ENCODE assay signal across 15 cellular contexts in the genomic region with DNA sequence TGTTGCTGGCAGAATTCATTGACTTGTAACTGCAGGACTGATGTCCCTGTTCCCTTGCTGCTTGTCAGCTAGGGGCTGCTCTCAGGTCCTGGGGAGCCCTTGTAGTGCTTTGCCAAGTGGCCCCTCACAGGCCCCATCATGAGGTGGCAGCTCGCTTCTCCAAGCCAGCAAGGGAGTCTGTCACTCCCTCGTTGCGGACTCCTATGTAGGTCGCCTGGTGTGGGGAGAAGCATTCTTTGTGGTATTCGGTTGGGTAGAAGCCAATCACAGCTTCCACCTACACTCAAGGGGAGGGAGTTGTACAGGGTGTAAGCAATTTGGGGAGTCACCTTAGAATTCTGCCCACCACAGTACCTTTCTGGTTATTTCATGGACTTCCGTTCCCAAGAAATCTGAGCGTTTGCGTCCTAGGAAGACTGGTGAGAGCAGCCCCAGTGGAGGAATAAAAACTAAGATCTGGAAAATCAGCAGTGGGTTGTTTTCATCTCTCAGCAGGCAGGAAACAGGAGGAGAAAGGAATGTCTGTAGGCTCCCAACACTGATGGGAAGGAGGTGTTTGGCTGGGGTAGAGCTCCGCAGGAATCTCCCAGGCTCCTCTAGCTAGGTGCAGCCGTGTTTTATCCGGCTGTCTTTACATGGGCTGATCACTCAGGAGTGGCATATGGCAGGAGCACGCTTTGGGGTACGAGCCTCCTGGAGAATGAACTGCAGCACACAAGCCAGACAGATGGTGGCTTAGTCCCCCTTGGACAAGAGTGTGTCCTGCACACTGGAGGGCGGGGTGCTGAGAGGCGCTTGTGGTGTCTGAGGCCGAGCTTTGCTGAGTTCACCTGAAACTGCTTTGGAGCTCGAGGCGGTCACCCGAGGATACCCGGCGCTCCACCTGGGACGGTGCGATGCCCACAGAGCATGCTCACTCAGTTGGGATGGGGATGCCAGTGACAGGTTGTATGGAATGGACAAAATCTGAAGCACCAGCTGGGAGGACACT. TPM values are rescaled to one million over a fixed set of nuclear protein-coding genes. Genes with fewer than 3 reads are reported as not detected.
A peak's percentile ranks its signal among the peaks of the same experiment; 100 is the strongest.
DNase-seq lines count a peak whose midpoint lies in the region; ATAC-seq, FAIRE-seq and TF ChIP-seq lines count a peak whose summit lies in the region.
"Had no signal": no experiment of that assay in that cellular context is flagged by ENCODE, and none has a peak within 500 bp of the region (broad histone marks: within the 10 kb centered on the region; RNA-seq: fewer than 3 reads in every experiment).

No MANE protein-coding gene starts in this region.

- peaks cover 15% of the 10 kb centered on the region for H3K4me1 ChIP-seq in neural progenitor cell

- peaks cover 14% of the 10 kb centered on the region for H3F3A ChIP-seq in neural progenitor cell (ENCODE audit: low read depth)

- H3K27me3 Mint-ChIP-seq in T-helper 17 cell (no peaks in the 10 kb centered on the region), neural progenitor cell (ENCODE audit: insufficient read depth, low read depth) (peaks cover 2% of the 10 kb centered on the region)
- H3K27me3 Mint-ChIP-seq: dendritic cell treated with granulocyte-macrophage colony-stimulating factor and Interleukin-4, amounts not matched to agents 40 ng/mL and 50 ng/mL, for 4 days had no signal

- no peak for TF ChIP-seq POLR2A in GM12892 (IDR thresholded peaks at IDR 0.05; ENCODE audit: low read depth, low read length)

- H3K27ac ChIP-seq in neural progenitor cell (no peak overlapping the region), RWPE1 (no peak overlapping the region)
- H3K27ac ChIP-seq: transverse colon had no signal

- DNase-seq in D341Med (ENCODE audit: low spot score) (peak; percentile 67), T-helper 17 cell (peak in 2 of 3 donors; percentile 49 to 53), neural progenitor cell (ENCODE audit: low spot score) (no peak), RWPE1 (ENCODE audit: low spot score) (no peak), GM12892 (ENCODE audit: insufficient read length) (no peak), NCI-H748 (lab: John Stamatoyannopoulos, UW; ENCODE audit: unreplicated experiment) (no peak)
- DNase-seq in central memory CD4-positive, alpha-beta T cell, result peak; percentile 71
- DNase-seq: activated gamma-delta T cell, NCI-H1048, NCI-H510A treated with DMSO at 0.1 percent for 48 hours, sigmoid colon, transverse colon had no signal

- no peak for FAIRE-seq in GM12892 (lab: Jason Lieb, UNC)
- FAIRE-seq: islet of Langerhans had no signal

- H4K20me1 ChIP-seq in neural progenitor cell (ENCODE audit: low read depth), result no peaks in the 10 kb centered on the region

- no peaks in the 10 kb centered on the region for H3K9me3 ChIP-seq in T-helper 17 cell (ENCODE audit: control insufficient read depth, low read length, poor library complexity, severe bottlenecking)
- H3K9me3 ChIP-seq in neural progenitor cell (ENCODE audit: low read depth), result no peaks in the 10 kb centered on the region
- H3K9me3 ChIP-seq: sigmoid colon, transverse colon had no signal

- no peaks in the 10 kb centered on the region for H3K79me2 ChIP-seq in neural progenitor cell (ENCODE audit: low read depth)

- H3K4me1 Mint-ChIP-seq in T-helper 17 cell, result peaks cover 54% of the 10 kb centered on the region
- peaks cover 51% of the 10 kb centered on the region for H3K4me1 Mint-ChIP-seq in neural progenitor cell

- no peak overlapping the region for H3K4me2 ChIP-seq in neural progenitor cell

- no peaks in the 10 kb centered on the region for H3K36me3 Mint-ChIP-seq in T-helper 17 cell (ENCODE audit: low read depth)
- H3K36me3 Mint-ChIP-seq in neural progenitor cell, result no peaks in the 10 kb centered on the region

- H3K27me3 ChIP-seq in neural progenitor cell, result no peaks in the 10 kb centered on the region
- H3K27me3 ChIP-seq: sigmoid colon, transverse colon had no signal

- TF ChIP-seq CTCF in neural progenitor cell (IDR thresholded peaks at IDR 0.05) (no peak), RWPE1 (conservative IDR thresholded peaks at IDR 0.05; ENCODE audit: low read depth) (no peak)

- peaks cover 3% of the 10 kb centered on the region for H3K9me3 Mint-ChIP-seq in neural progenitor cell

- H3K4me3 Mint-ChIP-seq in T-helper 17 cell (peak overlapping the region; percentile 93), neural progenitor cell (no peak overlapping the region)
- H3K4me3 Mint-ChIP-seq: dendritic cell treated with granulocyte-macrophage colony-stimulating factor and Interleukin-4, amounts not matched to agents 40 ng/mL and 50 ng/mL, for 4 days had no signal

- H3K9ac ChIP-seq in neural progenitor cell, result no peak overlapping the region

- POLR2A ChIA-PET in RWPE1 (lab: Yijun Ruan, JAX; ENCODE audit: low non-redundant PET), result no interaction called here

- CTCF ChIA-PET in RWPE1 (lab: Yijun Ruan, JAX), result no interaction called here

- no peak overlapping the region for H2AFZ ChIP-seq in neural progenitor cell (replicated peaks)

- no peaks in the 10 kb centered on the region for H3K36me3 ChIP-seq in neural progenitor cell
- H3K36me3 ChIP-seq: transverse colon had no signal

- peak overlapping the region; percentile 99 for H3K27ac Mint-ChIP-seq in T-helper 17 cell
- peak overlapping the region; percentile 28 for H3K27ac Mint-ChIP-seq in neural progenitor cell
- H3K27ac Mint-ChIP-seq: dendritic cell treated with granulocyte-macrophage colony-stimulating factor and Interleukin-4, amounts not matched to agents 40 ng/mL and 50 ng/mL, for 4 days had no signal

- peak; percentile 90 for ATAC-seq in T-helper 17 cell
- no peak for ATAC-seq in GM18909 (IDR thresholded peaks at IDR 0.05; ENCODE audit: poor library complexity, unreplicated experiment)

- H3K4me3 ChIP-seq in neural progenitor cell, result no peak overlapping the region
- H3K4me3 ChIP-seq: sigmoid colon, transverse colon had no signal

RNA-seq across cellular contexts. Expression of gene LDLRAD4, which starts 58.3 kb away (rescaled TPM):
- total RNA-seq in T-helper 17 cell, result 100 to 1,000 TPM; 112 to 120 TPM
- total RNA-seq in neural progenitor cell (ENCODE audit: low replicate concordance), result 0.28 and 0.65 TPM in 2 replicates
- polyA plus RNA-seq in GM12892 (2012; ENCODE audit: missing spikeins), result 23.1 TPM

Comparison
In these comparisons a context has a peak if more than half of its experiments do, and no peak if none do; other contexts are left out.
1. DNase-seq: peak in D341Med (single experiment), T-helper 17 cell (2 of 3) and central memory CD4-positive, alpha-beta T cell (single experiment); none in neural progenitor cell (single experiment), RWPE1 (single experiment), GM12892 (single experiment) and NCI-H748 (single experiment).
2. RNA of gene LDLRAD4, which starts 58.3 kb away (total RNA-seq): 112 to 120 TPM in T-helper 17 cell; 0.28 to 0.65 TPM in neural progenitor cell; every median in the first group is over 10 times any median in the second.